1 cellular context compared by ENCODE assay signal in genomic region chr2:112275314-112275886, GRCh38.
A peak's percentile ranks its signal among the peaks of the same experiment; 100 is the strongest.
TF ChIP-seq lines count a peak whose summit lies in the region.

ZC3H6 (plus strand) TSS chr2:112275597; CDS start chr2:112275995, 398 bp downstream.

TF ChIP-seq in HepG2, 621 proteins besides CTCF, POLR2A, EP300 and RAD21 (continued from another document and continues in another):
- peak; percentile 96 for TF ChIP-seq ZNF75D (CRISPR knock-in tag; IDR thresholded peaks at IDR 0.05; ENCODE audit: borderline replicate concordance)
- peak; percentile 95 for TF ChIP-seq NAIF1 (CRISPR knock-in tag; IDR thresholded peaks at IDR 0.05; ENCODE audit: borderline replicate concordance)
- TF ChIP-seq ZNF678 (CRISPR knock-in tag; IDR thresholded peaks at IDR 0.05): peak; percentile 98
- no peak; the same call in 1 of the 2 replicates for TF ChIP-seq FOSL1 (CRISPR knock-in tag; IDR thresholded peaks at IDR 0.05; ENCODE audit: borderline replicate concordance)
- TF ChIP-seq NFIB (CRISPR knock-in tag; IDR thresholded peaks at IDR 0.05; ENCODE audit: borderline replicate concordance): no peak
- peak; percentile 80 for TF ChIP-seq JUN (CRISPR knock-in tag; IDR thresholded peaks at IDR 0.05)
- TF ChIP-seq PRDM4 (CRISPR knock-in tag; IDR thresholded peaks at IDR 0.05; ENCODE audit: borderline replicate concordance): 0 out of 2 replicates have a peak, but pooled peaks have one; percentile 12
- peak; percentile 92 for TF ChIP-seq ZSCAN12 (CRISPR knock-in tag; IDR thresholded peaks at IDR 0.05)
- TF ChIP-seq SOX13 (IDR thresholded peaks at IDR 0.05): peak; percentile 48; the same call in 1 of the 2 replicates
- peak; percentile 46 to 70; a peak in 2 of 4 replicates for TF ChIP-seq SOX13 (CRISPR knock-in tag; conservative IDR thresholded peaks at IDR 0.05 in 1 of 2, IDR thresholded peaks at IDR 0.05 in 1 of 2)
- TF ChIP-seq DPF2 (CRISPR knock-in tag; IDR thresholded peaks at IDR 0.05; ENCODE audit: borderline replicate concordance, low read depth): 0 out of 2 replicates have a peak, but pooled peaks have one; percentile 17
- TF ChIP-seq GMEB1 (CRISPR knock-in tag; IDR thresholded peaks at IDR 0.05; ENCODE audit: borderline replicate concordance): peak; percentile 84; the same call in 1 of the 2 replicates
- TF ChIP-seq MIER2 (CRISPR knock-in tag; IDR thresholded peaks at IDR 0.05): peak; percentile 75
- TF ChIP-seq KLF16 (CRISPR knock-in tag; IDR thresholded peaks at IDR 0.05): peak in 1 of 2 experiments; percentile 98; a peak in 2 of 4 replicates
- peak; percentile 78; the same call in 1 of the 2 replicates for TF ChIP-seq PREB (CRISPR knock-in tag; IDR thresholded peaks at IDR 0.05)
- TF ChIP-seq AGO2 (optimal IDR thresholded peaks at IDR 0.05; ENCODE audit: low read depth, low read length): peak; percentile 100
- 0 out of 2 replicates have a peak, but pooled peaks have one; percentile 48 for TF ChIP-seq ZBTB8A (CRISPR knock-in tag; IDR thresholded peaks at IDR 0.05; ENCODE audit: borderline replicate concordance, low read depth)
- TF ChIP-seq ZNF777 (CRISPR knock-in tag; IDR thresholded peaks at IDR 0.05): 0 out of 2 replicates have a peak, but pooled peaks have one; percentile 6
- peak; percentile 96 for TF ChIP-seq CHCHD3 (CRISPR knock-in tag; IDR thresholded peaks at IDR 0.05)
- TF ChIP-seq ZNF407 (CRISPR knock-in tag; IDR thresholded peaks at IDR 0.05; ENCODE audit: not compliant biosample characterization): peak; percentile 94
- TF ChIP-seq ZBTB42 (CRISPR knock-in tag; IDR thresholded peaks at IDR 0.05): peak; percentile 93
- peak; percentile 52; the same call in 1 of the 2 replicates for TF ChIP-seq ZNF143 (CRISPR knock-in tag; IDR thresholded peaks at IDR 0.05)
- no peak for TF ChIP-seq ONECUT2 (CRISPR knock-in tag; IDR thresholded peaks at IDR 0.05)
- TF ChIP-seq ZGPAT (CRISPR knock-in tag; IDR thresholded peaks at IDR 0.05): peak; percentile 99
- no peak; the same call in 1 of the 2 replicates for TF ChIP-seq FOXO4 (CRISPR knock-in tag; conservative IDR thresholded peaks at IDR 0.05)
- TF ChIP-seq ZNF235 (CRISPR knock-in tag; IDR thresholded peaks at IDR 0.05; ENCODE audit: borderline replicate concordance): peak; percentile 72; the same call in 1 of the 2 replicates
- peak; percentile 89 for TF ChIP-seq ZNF850 (CRISPR knock-in tag; conservative IDR thresholded peaks at IDR 0.05)
- no peak for TF ChIP-seq FOXA1 (IDR thresholded peaks at IDR 0.05)
- TF ChIP-seq FOXA1 (CRISPR knock-in tag; IDR thresholded peaks at IDR 0.05): peak; percentile 43; the same call in 1 of the 2 replicates
- TF ChIP-seq ZNF83 (CRISPR knock-in tag; IDR thresholded peaks at IDR 0.05; ENCODE audit: borderline replicate concordance): peak; percentile 85; the same call in 1 of the 2 replicates
- TF ChIP-seq ZBTB7B (CRISPR knock-in tag; IDR thresholded peaks at IDR 0.05): peak; percentile 89
- TF ChIP-seq MYNN (CRISPR knock-in tag; IDR thresholded peaks at IDR 0.05; ENCODE audit: low read depth): peak; percentile 91; the same call in 1 of the 2 replicates
- peak in 1 of 2 experiments; percentile 78; a peak in 2 of 4 replicates for TF ChIP-seq REST (IDR thresholded peaks at IDR 0.05; ENCODE audit: borderline replicate concordance in 1 of 2, low read depth in 1 of 2, low read length in 2 of 2)
- TF ChIP-seq ZNF431 (CRISPR knock-in tag; IDR thresholded peaks at IDR 0.05; ENCODE audit: borderline replicate concordance, low read depth): no peak; the same call in 1 of the 2 replicates
- TF ChIP-seq ETV6 (CRISPR knock-in tag; conservative IDR thresholded peaks at IDR 0.05): peak; percentile 92
- TF ChIP-seq RAD51 (IDR thresholded peaks at IDR 0.05; ENCODE audit: borderline replicate concordance): no peak
- TF ChIP-seq ZNF20 (CRISPR knock-in tag; IDR thresholded peaks at IDR 0.05): peak; percentile 90
- TF ChIP-seq ZNF841 (CRISPR knock-in tag; IDR thresholded peaks at IDR 0.05; ENCODE audit: borderline replicate concordance): peak; percentile 53; the same call in 1 of the 2 replicates
- TF ChIP-seq TRIM24 (CRISPR knock-in tag; IDR thresholded peaks at IDR 0.05): no peak
- peak; percentile 98 for TF ChIP-seq SSRP1 (CRISPR knock-in tag; IDR thresholded peaks at IDR 0.05)
- TF ChIP-seq BRD4 (CRISPR knock-in tag; IDR thresholded peaks at IDR 0.05): peak; percentile 100
